In genomic region chr17:72120878-72121163, GRCh38 we compare ENCODE assay signal across 8 cellular contexts. TPM values are rescaled to one million over a fixed set of nuclear protein-coding genes. Genes with fewer than 3 reads are reported as not detected.
DNase-seq lines count a peak whose midpoint lies in the region; ATAC-seq, FAIRE-seq and TF ChIP-seq lines count a peak whose summit lies in the region.

Gene SOX9, plus strand, starts transcription at chr17:72121020. Its CDS starts 372 bp downstream, at chr17:72121392.

- no peak for TF ChIP-seq CTCF in brain microvascular endothelial cell (IDR thresholded peaks at IDR 0.05; ENCODE audit: low read depth, low read length, missing control alignments)

- H3K27me3 ChIP-seq in brain microvascular endothelial cell (replicated peaks) (peaks cover 25% of the 10 kb centered on the region), small intestine (ENCODE audit: control insufficient read depth in 2 of 2, insufficient read depth in 2 of 2, low read length in 2 of 2) (peaks cover 0 to 43% of the 10 kb centered on the region in 2 donors)

- ATAC-seq in GM18909 (IDR thresholded peaks at IDR 0.05; ENCODE audit: poor library complexity, unreplicated experiment) (peak; percentile 89), HG03060 (IDR thresholded peaks at IDR 0.05; ENCODE audit: low read depth, unreplicated experiment) (peak; percentile 86)

- in situ Hi-C loops in brain microvascular endothelial cell (cut with HindIII; ENCODE audit: low pct_ligation_motif_present, low sequenced_read_pairs), result no loop called here

- 2 to 5% (median 2%) methylated on average over 10 to 11 of the region's 11 CpGs for WGBS in small intestine, 3 donors

- H3K9me3 ChIP-seq in iPS-18c (ENCODE audit: control insufficient read depth, insufficient read depth, low read length), result no peaks in the 10 kb centered on the region
- no peaks in the 10 kb centered on the region for H3K9me3 ChIP-seq in small intestine (ENCODE audit: control insufficient read depth, low read depth)

- FAIRE-seq in small intestine (lab: Jason Lieb, UNC), result no peak

- H3K36me3 ChIP-seq in brain microvascular endothelial cell (replicated peaks) (peaks cover 16% of the 10 kb centered on the region), small intestine (ENCODE audit: control insufficient read depth in 2 of 2, insufficient read depth in 2 of 2, low read length in 2 of 2) (no peaks in the 10 kb centered on the region)

- H3K4me3 ChIP-seq in brain microvascular endothelial cell (ENCODE audit: low read depth, low read length) (peak within 1 kb of the TSS; percentile 87), iPS-18c (ENCODE audit: insufficient read depth, low read depth, low read length) (peak within 1 kb of the TSS; percentile 74), small intestine (ENCODE audit: low read depth in 1 of 2, low read length in 2 of 2) (peak within 1 kb of the TSS; percentile 59 to 65)

- H3K27ac ChIP-seq in brain microvascular endothelial cell (peak within 1 kb of the TSS; percentile 60), small intestine (ENCODE audit: low read depth in 1 of 2, low read length in 1 of 2) (peak within 1 kb of the TSS; percentile 42 to 55)

- DNase-seq in C1 segment of cervical spinal cord (lab: John Stamatoyannopoulos, UW) (peak in 11 of 14 donors; percentile 49 to 93 (median 89)), NCI-H2196 (lab: John Stamatoyannopoulos, UW; ENCODE audit: unreplicated experiment) (peak; percentile 92), brain microvascular endothelial cell (peak; percentile 93), small intestine (peak; percentile 98)
- no peak for DNase-seq in stimulated activated CD4-positive, alpha-beta T cell treated with anti-CD3 and anti-CD28 coated beads, Interleukin-1b, Interleukin-23, amount 100 ng/mL, for 48 hours

- peaks cover 0 to 6% of the 10 kb centered on the region in 2 donors for H3K4me1 ChIP-seq in small intestine (ENCODE audit: control insufficient read depth in 2 of 2, insufficient read depth in 1 of 2, low read depth in 1 of 2, low read length in 1 of 2)

RNA-seq across cellular contexts. Expression of gene SOX9, which starts in this region (rescaled TPM):
- 10 to 100 TPM in 1 of 3 donors, 1 to 10 TPM in 2; 3.0 to 21.2 (median 5.4) TPM for polyA plus RNA-seq in small intestine
